8 cellular contexts compared by ENCODE assay signal in genomic region chr1:23792151-23792945, GRCh38. TPM values are rescaled to one million over a fixed set of nuclear protein-coding genes. Genes with fewer than 3 reads are reported as not detected.
A peak's percentile ranks its signal among the peaks of the same experiment; 100 is the strongest.
DNase-seq lines count a peak whose midpoint lies in the region; ATAC-seq, FAIRE-seq and TF ChIP-seq lines count a peak whose summit lies in the region.

No MANE protein-coding gene starts in this region.

- peak overlapping the region; percentile 99 for H3K4me3 Mint-ChIP-seq in mesothelial cell of epicardium

- H3K27ac ChIP-seq in A549: peak overlapping the region; percentile 93 to 98; a peak in 5 of 6 replicates
- H3K27ac ChIP-seq in HL-60 (replicated peaks): peak overlapping the region; percentile 30
- peak overlapping the region; percentile 58 for H3K27ac ChIP-seq in mammary epithelial cell (ENCODE audit: insufficient read depth, low read depth, low read length)

- H3K9ac ChIP-seq in mammary epithelial cell (ENCODE audit: insufficient read depth, low read length): peak overlapping the region; percentile 36

- WGBS in A549 (ENCODE audit: missing lambda C conversion rate): 78% methylated on average over 17 of the region's 19 CpGs
- WGBS in mammary epithelial cell (ENCODE audit: low coverage, missing lambda C conversion rate): 44% methylated on average over 13 of the region's 19 CpGs

- peaks cover 11% of the 10 kb centered on the region for H3K36me3 Mint-ChIP-seq in mesothelial cell of epicardium

- no peaks in the 10 kb centered on the region for H3K9me3 Mint-ChIP-seq in mesothelial cell of epicardium

- dilution Hi-C loops in mammary epithelial cell (cut with HindIII; ENCODE audit: low sequenced_read_pairs): no loop called here

- no peak for TF ChIP-seq EP300 in A549 (IDR thresholded peaks at IDR 0.05)

- H3K4me3 ChIP-seq in A549: peak overlapping the region; percentile 87
- H3K4me3 ChIP-seq in HL-60 (replicated peaks; ENCODE audit: insufficient read depth, low read length): peak overlapping the region; percentile 76
- peak overlapping the region; percentile 64 to 75 (median 68) for H3K4me3 ChIP-seq in mammary epithelial cell (replicated peaks in 1 of 3; ENCODE audit: insufficient read depth in 1 of 3, low read depth in 2 of 3, low read length in 3 of 3)

- TF ChIP-seq CTCF in A549 (IDR thresholded peaks at IDR 0.05): no peak
- no peak for TF ChIP-seq CTCF in HL-60 (IDR thresholded peaks at IDR 0.05; ENCODE audit: insufficient read depth, low read length)
- no peak for TF ChIP-seq CTCF in mammary epithelial cell (conservative IDR thresholded peaks at IDR 0.05 in 1 of 2, IDR thresholded peaks at IDR 0.05 in 1 of 2; ENCODE audit: extremely low read depth in 1 of 2, insufficient read depth in 1 of 2, low read depth in 1 of 2, low read length in 2 of 2)
- no peak for TF ChIP-seq CTCF in mesothelial cell of epicardium (IDR thresholded peaks at IDR 0.05; ENCODE audit: unreplicated experiment)

- H3K27ac Mint-ChIP-seq in mesothelial cell of epicardium: peak overlapping the region; percentile 94

- POLR2A ChIA-PET in A549 (lab: Yijun Ruan, JAX): interaction anchor here (0.9 to 1.5 kb wide), 2 partner anchors 12 to 14 kb away, joined by 4 to 8 read pairs; partner anchors contain the start of gene PITHD1

- no TSS peak for BruUV-seq in mammary epithelial cell (replicated peaks; lab: Mats Ljungman, UMichigan)

- H3K4me2 ChIP-seq in A549: peak overlapping the region; percentile 97
- peak overlapping the region; percentile 79 for H3K4me2 ChIP-seq in mammary epithelial cell (ENCODE audit: insufficient read depth, low read depth, low read length)

- in situ Hi-C loops in mammary epithelial cell (cut with MboI; ENCODE audit: low sequenced_read_pairs in 2 of 2): no loop called here

- no peak for TF ChIP-seq RAD21 in A549 (conservative IDR thresholded peaks at IDR 0.05 in 1 of 2, IDR thresholded peaks at IDR 0.05 in 1 of 2)

- CTCF ChIA-PET in A549 (lab: Yijun Ruan, JAX) (interaction anchor here (0.8 to 2.3 kb wide), 6 partner anchors 14 to 124 kb away, joined by 3 to 8 read pairs (median 5); partner anchors contain the start of gene PITHD1), mammary epithelial cell (lab: Charles Lee; ENCODE audit: low non-redundant PET) (interaction anchor here (0.5 to 0.7 kb wide), 2 partner anchors 10 to 22 kb away, joined by 3 to 6 read pairs; no protein-coding TSS in a partner anchor)

- H3K4me1 ChIP-seq in A549 (peaks cover 40% of the 10 kb centered on the region), mammary epithelial cell (ENCODE audit: insufficient read depth, low read length) (peaks cover 35% of the 10 kb centered on the region)

- FAIRE-seq in A549 (lab: Jason Lieb, UNC): no peak

- intact Hi-C loops in mammary epithelial cell (cut with micrococcal nuclease): no loop called here

- peaks cover 4% of the 10 kb centered on the region for H3K36me3 ChIP-seq in mammary epithelial cell (ENCODE audit: insufficient read depth, low read length)

- DNase-seq in A549 (ENCODE audit: low read depth in 1 of 2, low spot score in 1 of 2) (no peak), HL-60 (ENCODE audit: low read depth in 1 of 2, low spot score in 1 of 2) (no peak), mammary epithelial cell (no peak), mesothelial cell of epicardium (ENCODE audit: low spot score in 2 of 2, unreplicated experiment in 2 of 2) (no peak), NCI-H524 treated with DMSO at 0.1 percent for 48 hours (lab: John Stamatoyannopoulos, UW) (no peak), SIG-M5 (lab: John Stamatoyannopoulos, UW) (no peak)

- no peak overlapping the region for H2AFZ ChIP-seq in mammary epithelial cell (ENCODE audit: low read depth, low read length)

- no peak for TF ChIP-seq POLR2A in A549 (IDR thresholded peaks at IDR 0.05; ENCODE audit: low read length)

- peak; percentile 2 to 13; a peak in 1 of 6 replicates for ATAC-seq in A549
- no peak for ATAC-seq in HG03175 (IDR thresholded peaks at IDR 0.05; ENCODE audit: unreplicated experiment)
- no peak for ATAC-seq in GM19351 (IDR thresholded peaks at IDR 0.05; ENCODE audit: unreplicated experiment)

- H3K4me1 Mint-ChIP-seq in mesothelial cell of epicardium: peaks cover 20% of the 10 kb centered on the region

- peaks cover 37% of the 10 kb centered on the region for H3K79me2 ChIP-seq in mammary epithelial cell (ENCODE audit: insufficient read depth, low read length)

- H3K9me3 ChIP-seq in A549: no peaks in the 10 kb centered on the region
- no peaks in the 10 kb centered on the region for H3K9me3 ChIP-seq in mammary epithelial cell (replicated peaks; ENCODE audit: insufficient read depth, low read length)

- no peaks in the 10 kb centered on the region for H3K27me3 Mint-ChIP-seq in mesothelial cell of epicardium (ENCODE audit: low read depth)

- H3K27me3 ChIP-seq in HL-60 (ENCODE audit: insufficient read depth, poor library complexity, severe bottlenecking): no peaks in the 10 kb centered on the region
- H3K27me3 ChIP-seq in mammary epithelial cell (ENCODE audit: insufficient read depth, low read length): no peaks in the 10 kb centered on the region

- H4K20me1 ChIP-seq in mammary epithelial cell (ENCODE audit: insufficient read depth, low read length): no peaks in the 10 kb centered on the region

TF ChIP-seq in A549, 52 proteins besides CTCF, POLR2A, EP300 and RAD21 (continues in another document):
- TF ChIP-seq MYC (IDR thresholded peaks at IDR 0.05; ENCODE audit: borderline replicate concordance, low read length): no peak
- TF ChIP-seq HOXA7 (CRISPR knock-in tag; IDR thresholded peaks at IDR 0.05): no peak
- TF ChIP-seq ZC3H11A (IDR thresholded peaks at IDR 0.05): no peak
- no peak for TF ChIP-seq HMGXB4 (CRISPR knock-in tag; IDR thresholded peaks at IDR 0.05; ENCODE audit: borderline replicate concordance)
- TF ChIP-seq FOSL2 (IDR thresholded peaks at IDR 0.05): no peak
- no peak for TF ChIP-seq FOSL2 (CRISPR knock-in tag; IDR thresholded peaks at IDR 0.05)

RNA-seq across cellular contexts. Expression of gene LYPLA2, which starts 1.4 kb away (rescaled TPM):
- polyA plus RNA-seq in A549 (2011; rRNA removed) (17.8 and 26.0 TPM in 2 replicates), A549 (2017; fragmentation: RNase III; extraction: RNeasy Plus Mini Kit Qiagen cat#74134 plus additional on column Dnase treatment) (43.8 to 49.2 TPM (median 46.7 TPM) in 3 replicates), mammary epithelial cell (107 TPM)
- 39.3 and 56.7 TPM in 2 replicates for polyA plus RNA-seq in A549 (2012; cell fraction: cytosol; rRNA removed)
- polyA plus RNA-seq in A549 (2012; cell fraction: nucleus; rRNA removed): 67.9 and 84.5 TPM in 2 replicates
- 17.8 and 25.3 TPM in 2 replicates for polyA minus RNA-seq in A549 (2011; rRNA and poly(A)+ RNA removed)
- total RNA-seq in mammary epithelial cell (10 to 100 TPM; 81.5 to 89.8 TPM), mesothelial cell of epicardium (75.5 to 79.1 TPM (median 76.3 TPM) in 3 replicates)
- 91.3 TPM for polyA minus RNA-seq in mammary epithelial cell

RNA-seq across cellular contexts. Expression of gene GALE, which starts 8.2 kb away (rescaled TPM):
- polyA plus RNA-seq in A549 (2011; rRNA removed) (38.9 and 39.9 TPM in 2 replicates), A549 (2017; fragmentation: RNase III; extraction: RNeasy Plus Mini Kit Qiagen cat#74134 plus additional on column Dnase treatment) (45.6 to 48.1 TPM (median 46.9 TPM) in 3 replicates), mammary epithelial cell (98.7 TPM)
- polyA plus RNA-seq in A549 (2012; cell fraction: cytosol; rRNA removed): 84.8 and 93.4 TPM in 2 replicates
- 123 and 128 TPM in 2 replicates for polyA plus RNA-seq in A549 (2012; cell fraction: nucleus; rRNA removed)
- 30.3 and 35.6 TPM in 2 replicates for polyA minus RNA-seq in A549 (2011; rRNA and poly(A)+ RNA removed)
- total RNA-seq in mammary epithelial cell (10 to 100 TPM; 24.2 to 84.5 TPM), mesothelial cell of epicardium (22.5 to 26.9 TPM (median 26.9 TPM) in 3 replicates)
- 64.5 TPM for polyA minus RNA-seq in mammary epithelial cell

RNA-seq across cellular contexts. Expression of gene PITHD1, which starts 14.1 kb away (rescaled TPM):
- polyA plus RNA-seq in A549 (2011; rRNA removed) (34.0 and 41.0 TPM in 2 replicates), A549 (2017; fragmentation: RNase III; extraction: RNeasy Plus Mini Kit Qiagen cat#74134 plus additional on column Dnase treatment) (25.4 to 29.2 TPM (median 26.3 TPM) in 3 replicates), mammary epithelial cell (45.9 TPM)
- 32.4 and 33.3 TPM in 2 replicates for polyA plus RNA-seq in A549 (2012; cell fraction: cytosol; rRNA removed)
- 14.6 and 24.5 TPM in 2 replicates for polyA plus RNA-seq in A549 (2012; cell fraction: nucleus; rRNA removed)
- 7.8 and 9.3 TPM in 2 replicates for polyA minus RNA-seq in A549 (2011; rRNA and poly(A)+ RNA removed)
- total RNA-seq in mammary epithelial cell (10 to 100 TPM; 39.7 to 44.0 TPM), mesothelial cell of epicardium (52.1 to 53.9 TPM (median 52.7 TPM) in 3 replicates)
- polyA minus RNA-seq in mammary epithelial cell: 3.9 TPM

RNA-seq across cellular contexts. Expression of gene HMGCL, which starts 32.9 kb away (rescaled TPM):
- polyA plus RNA-seq in A549 (2011; rRNA removed): 18.0 and 18.9 TPM in 2 replicates
- polyA plus RNA-seq in A549 (2012; cell fraction: cytosol; rRNA removed): 7.9 and 9.7 TPM in 2 replicates
- polyA plus RNA-seq in A549 (2012; cell fraction: nucleus; rRNA removed): 8.1 and 9.5 TPM in 2 replicates
- 9.7 to 11.5 TPM (median 10.9 TPM) in 3 replicates for polyA plus RNA-seq in A549 (2017; fragmentation: RNase III; extraction: RNeasy Plus Mini Kit Qiagen cat#74134 plus additional on column Dnase treatment)
- 10.6 and 12.6 TPM in 2 replicates for polyA minus RNA-seq in A549 (2011; rRNA and poly(A)+ RNA removed)
- total RNA-seq in mammary epithelial cell: 10 to 100 TPM; 31.5 to 33.0 TPM
- polyA plus RNA-seq in mammary epithelial cell: 25.8 TPM
- polyA minus RNA-seq in mammary epithelial cell: 2.1 TPM
- 27.4 to 30.7 TPM (median 29.2 TPM) in 3 replicates for total RNA-seq in mesothelial cell of epicardium

RNA-seq across cellular contexts. Expression of gene ELOA, which starts 49.1 kb away (rescaled TPM):
- 16.0 and 18.4 TPM in 2 replicates for polyA plus RNA-seq in A549 (2011; rRNA removed)
- 6.9 and 7.3 TPM in 2 replicates for polyA plus RNA-seq in A549 (2012; cell fraction: cytosol; rRNA removed)
- 6.4 and 8.1 TPM in 2 replicates for polyA plus RNA-seq in A549 (2012; cell fraction: nucleus; rRNA removed)
- polyA plus RNA-seq in A549 (2017; fragmentation: RNase III; extraction: RNeasy Plus Mini Kit Qiagen cat#74134 plus additional on column Dnase treatment): 16.3 to 18.4 TPM (median 16.4 TPM) in 3 replicates
- 12.6 and 13.9 TPM in 2 replicates for polyA minus RNA-seq in A549 (2011; rRNA and poly(A)+ RNA removed)
- total RNA-seq in mammary epithelial cell: 10 to 100 TPM; 38.0 to 59.9 TPM
- 37.0 TPM for polyA plus RNA-seq in mammary epithelial cell
- polyA minus RNA-seq in mammary epithelial cell: 65.2 TPM
- 28.4 to 31.5 TPM (median 30.4 TPM) in 3 replicates for total RNA-seq in mesothelial cell of epicardium

Comparison
In these comparisons a context has a peak if more than half of its experiments do, and no peak if none do; other contexts are left out.
1. ATAC-seq: peak in A549 (2 of 2); none in HG03175 (single experiment) and GM19351 (single experiment).
2. H3K27ac ChIP-seq: peak in every context shown above with its lines; median percentile 96 in A549; 58 in mammary epithelial cell; 30 in HL-60.
3. Peak in every context shown above with its lines, with median percentiles within 50 percentile points of each other: H3K4me3 ChIP-seq.